Comparison of ENCODE assay signal across 30 cellular contexts in the genomic region with DNA sequence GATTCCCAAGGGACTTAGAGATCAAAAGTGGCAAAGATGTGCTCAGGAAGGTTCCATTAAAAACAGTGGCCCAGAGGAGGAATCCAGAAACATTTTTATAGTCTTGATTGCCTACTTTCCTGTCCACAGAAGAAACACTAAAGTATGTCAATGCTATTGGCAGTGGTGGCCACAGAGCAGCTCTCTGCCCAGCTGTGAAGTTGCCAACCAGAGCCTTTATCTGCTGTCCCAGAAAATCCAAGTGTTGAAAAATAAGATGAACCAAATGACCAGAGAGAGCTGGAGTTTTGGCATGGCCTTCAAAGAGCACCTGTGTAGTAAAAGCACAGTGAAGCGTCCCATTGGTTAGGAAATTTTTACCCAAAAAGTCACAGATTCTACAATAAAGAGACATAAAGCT.
"Had no signal": no experiment of that assay in that cellular context is flagged by ENCODE, and none has a peak within 500 bp of the region (broad histone marks: within the 10 kb centered on the region; RNA-seq: fewer than 3 reads in every experiment).

No MANE protein-coding gene starts in this region.

- H3K27ac ChIP-seq: ascending aorta, cardiac muscle cell, SJCRH30, SK-N-MC had no signal

- H3K4me1 ChIP-seq: ascending aorta, SJCRH30 had no signal

- DNase-seq: activated CD4-positive, alpha-beta T cell treated with anti-CD3 and anti-CD28 coated beads for 36 hours; activated CD4-positive, alpha-beta T cell treated with anti-CD3 and anti-CD28 coated beads, Interleukin-2, amount 10 ng/mL, durations not matched to agents 7 days and 5 days; activated CD4-positive, alpha-beta T cell treated with anti-CD3 and anti-CD28 coated beads, Interleukin-2, amount 50 U/mL, for 48 hours; activated CD8-positive, alpha-beta T cell treated with anti-CD3 and anti-CD28 coated beads, Interleukin-2, amount 10 ng/mL, durations not matched to agents 7 days and 5 days; activated gamma-delta T cell treated with Interleukin-2 at 50 U/mL for 16 hours; activated naive CD4-positive, alpha-beta T cell treated with anti-CD3 and anti-CD28 coated beads, Interleukin-2, amount 10 ng/mL, durations not matched to agents 7 days and 5 days; activated naive CD8-positive, alpha-beta T cell treated with anti-CD3 and anti-CD28 coated beads for 36 hours; activated T-cell treated with anti-CD3 and anti-CD28 coated beads for 4 hours; activated T-cell treated with anti-CD3 and anti-CD28 coated beads, Interleukin-2, amount 50 U/mL, for 4 hours; amygdala; Karpas-422; KBM-7; NCI-H1105 treated with DMSO at 0.1 percent for 48 hours; NCI-H1436; NCI-H1694; NCI-H1930; NCI-H2081 treated with DMSO at 0.1 percent for 48 hours; NCI-H226; NCI-H446 treated with DMSO at 0.1 percent for 48 hours; NCI-H524 treated with DMSO at 0.1 percent for 48 hours; SHP77; SJCRH30 had no signal

- H3K9me3 ChIP-seq: ascending aorta, SJCRH30 had no signal

- H3K4me3 ChIP-seq: ascending aorta, cardiac muscle cell, SJCRH30, SK-N-MC had no signal

- H3K27ac Mint-ChIP-seq: activated CD4-positive, alpha-beta T cell treated with anti-CD3 and anti-CD28 coated beads for 36 hours; activated CD4-positive, alpha-beta T cell treated with anti-CD3 and anti-CD28 coated beads, Interleukin-2, amount 10 ng/mL, durations not matched to agents 7 days and 5 days; activated CD8-positive, alpha-beta T cell treated with anti-CD3 and anti-CD28 coated beads, Interleukin-2, amount 10 ng/mL, durations not matched to agents 7 days and 5 days; activated naive CD4-positive, alpha-beta T cell treated with anti-CD3 and anti-CD28 coated beads, Interleukin-2, amount 10 ng/mL, durations not matched to agents 7 days and 5 days; activated naive CD8-positive, alpha-beta T cell treated with anti-CD3 and anti-CD28 coated beads for 36 hours; activated T-helper 1 cell treated with anti-CD3 and anti-CD28 coated beads, Interleukin-12 subunit alpha, Interleukin-12 subunit beta, Interleukin-2, Interleukin-4 antibody, amounts not matched to agents 30 ng/mL and 10 ng/mL and 1 ng/mL, durations not matched to agents 14 hours and 24 hours and 36 hours; T-helper 1 cell treated with Interleukin-12 subunit alpha and Interleukin-12 subunit beta and Interleukin-4 antibody, amounts not matched to agents 30 μg/mL and 1 μg/mL, for 36 hours; T-helper 2 cell treated with Interferon-gamma antibody and Interleukin-4, amounts not matched to agents 5 μg/mL and 100 μg/mL, for 36 hours had no signal

- H3K4me1 Mint-ChIP-seq: activated CD4-positive, alpha-beta T cell treated with anti-CD3 and anti-CD28 coated beads for 36 hours; activated naive CD4-positive, alpha-beta T cell treated with anti-CD3 and anti-CD28 coated beads, Interleukin-2, amount 10 ng/mL, durations not matched to agents 7 days and 5 days; activated naive CD8-positive, alpha-beta T cell treated with anti-CD3 and anti-CD28 coated beads for 36 hours had no signal

- H3K27me3 ChIP-seq: ascending aorta, cardiac muscle cell, SJCRH30 had no signal

- H3K4me3 Mint-ChIP-seq: activated CD4-positive, alpha-beta T cell treated with anti-CD3 and anti-CD28 coated beads for 36 hours; activated CD4-positive, alpha-beta T cell treated with anti-CD3 and anti-CD28 coated beads, Interleukin-2, amount 10 ng/mL, durations not matched to agents 7 days and 5 days; activated CD8-positive, alpha-beta T cell treated with anti-CD3 and anti-CD28 coated beads, Interleukin-2, amount 10 ng/mL, durations not matched to agents 7 days and 5 days; activated naive CD4-positive, alpha-beta T cell treated with anti-CD3 and anti-CD28 coated beads, Interleukin-2, amount 10 ng/mL, durations not matched to agents 7 days and 5 days; activated naive CD8-positive, alpha-beta T cell treated with anti-CD3 and anti-CD28 coated beads for 36 hours; activated T-cell treated with anti-CD3 and anti-CD28 coated beads, Interleukin-2, amount 50 U/mL, for 4 hours; activated T-helper 1 cell treated with anti-CD3 and anti-CD28 coated beads, Interleukin-12 subunit alpha, Interleukin-12 subunit beta, Interleukin-2, Interleukin-4 antibody, amounts not matched to agents 30 ng/mL and 10 ng/mL and 1 ng/mL, durations not matched to agents 14 hours and 24 hours and 36 hours; T-helper 1 cell treated with Interleukin-12 subunit alpha and Interleukin-12 subunit beta and Interleukin-4 antibody, amounts not matched to agents 30 μg/mL and 1 μg/mL, for 36 hours; T-helper 2 cell treated with Interferon-gamma antibody and Interleukin-4, amounts not matched to agents 5 μg/mL and 100 μg/mL, for 36 hours had no signal

- ATAC-seq: activated CD4-positive, alpha-beta T cell treated with anti-CD3 and anti-CD28 coated beads for 36 hours; activated CD4-positive, CD25-positive, alpha-beta regulatory T cell treated with anti-CD3 and anti-CD28 coated beads, Interleukin-2, amount 50 U/mL, for 24 hours; activated CD8-positive, alpha-beta T cell treated with anti-CD3 and anti-CD28 coated beads, Interleukin-2, amount 10 ng/mL, durations not matched to agents 7 days and 5 days; activated T-cell treated with anti-CD3 and anti-CD28 coated beads, Interleukin-2, amount 50 U/mL, for 4 hours; Panc1 had no signal

- H3K36me3 ChIP-seq: cardiac muscle cell, SJCRH30 had no signal

- H3K27me3 Mint-ChIP-seq: activated CD4-positive, alpha-beta T cell treated with anti-CD3 and anti-CD28 coated beads for 36 hours; activated CD4-positive, alpha-beta T cell treated with anti-CD3 and anti-CD28 coated beads, Interleukin-2, amount 10 ng/mL, durations not matched to agents 7 days and 5 days; activated naive CD4-positive, alpha-beta T cell treated with anti-CD3 and anti-CD28 coated beads, Interleukin-2, amount 10 ng/mL, durations not matched to agents 7 days and 5 days; activated naive CD8-positive, alpha-beta T cell treated with anti-CD3 and anti-CD28 coated beads for 36 hours had no signal

- H3K9me3 Mint-ChIP-seq: activated naive CD4-positive, alpha-beta T cell treated with anti-CD3 and anti-CD28 coated beads, Interleukin-2, amount 10 ng/mL, durations not matched to agents 7 days and 5 days; activated naive CD8-positive, alpha-beta T cell treated with anti-CD3 and anti-CD28 coated beads for 36 hours; activated T-cell treated with anti-CD3 and anti-CD28 coated beads, Interleukin-2, amount 50 U/mL, for 4 hours; activated T-helper 1 cell treated with anti-CD3 and anti-CD28 coated beads, Interleukin-12 subunit alpha, Interleukin-12 subunit beta, Interleukin-2, Interleukin-4 antibody, amounts not matched to agents 30 ng/mL and 10 ng/mL and 1 ng/mL, durations not matched to agents 14 hours and 24 hours and 36 hours; T-helper 1 cell treated with Interleukin-12 subunit alpha and Interleukin-12 subunit beta and Interleukin-4 antibody, amounts not matched to agents 30 μg/mL and 1 μg/mL, for 36 hours; T-helper 2 cell treated with Interferon-gamma antibody and Interleukin-4, amounts not matched to agents 5 μg/mL and 100 μg/mL, for 36 hours had no signal
